In the genomic region with DNA sequence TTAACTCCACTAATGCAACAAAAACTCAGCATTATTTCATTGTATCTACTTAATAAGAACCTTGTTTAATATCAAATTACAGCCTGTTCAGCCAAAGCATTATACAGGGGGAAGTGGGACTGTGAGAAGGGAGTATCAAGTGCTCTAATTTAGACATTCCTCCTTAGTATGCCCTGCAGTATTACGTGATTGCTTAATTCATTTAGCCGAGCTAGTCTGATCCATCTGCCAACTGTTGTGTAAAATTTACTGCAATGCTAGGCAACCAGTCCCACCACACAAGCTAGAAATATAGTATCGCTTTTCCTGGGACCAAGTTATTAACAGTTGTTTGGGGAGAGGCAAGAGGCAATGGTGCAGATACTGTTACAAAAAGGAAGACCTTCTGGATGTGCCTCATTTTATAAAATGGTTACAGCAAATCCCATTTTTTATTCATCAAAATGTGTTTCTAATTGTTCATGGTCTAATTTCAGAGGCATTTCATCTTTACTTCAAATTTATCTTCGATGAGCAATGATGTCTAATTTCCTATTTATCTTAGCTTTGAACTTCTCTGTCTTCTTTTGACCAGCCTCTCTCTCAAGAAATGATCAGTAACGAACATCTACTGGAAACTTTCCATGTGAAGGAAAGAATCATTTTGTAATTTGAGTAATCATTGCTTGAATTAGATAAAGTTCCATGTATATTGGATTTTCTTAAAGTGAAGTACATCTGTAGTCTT, we compare ENCODE assay signal across 13 cellular contexts.
DNase-seq lines count a peak whose midpoint lies in the region; ATAC-seq and TF ChIP-seq lines count a peak whose summit lies in the region.
"Had no signal": no experiment of that assay in that cellular context is flagged by ENCODE, and none has a peak within 500 bp of the region (broad histone marks: within the 10 kb centered on the region; RNA-seq: fewer than 3 reads in every experiment).

No MANE protein-coding gene starts in this region.

- no peaks in the 10 kb centered on the region for H3K36me3 Mint-ChIP-seq in nephron (ENCODE audit: low read depth)
- no peaks in the 10 kb centered on the region for H3K36me3 Mint-ChIP-seq in stimulated activated memory B cell treated with anti-CD40 and anti-IgM and Interleukin-4, amounts not matched to agents 10 μg/mL and 1 μg/mL and 100 μg/mL, for 72 hours

- H3K27ac ChIP-seq in esophagus muscularis mucosa (replicated peaks in 1 of 4) = peak overlapping the region; percentile 70 to 79 (median 74)

- no peaks in the 10 kb centered on the region for H3K36me3 ChIP-seq in esophagus muscularis mucosa
- H3K36me3 ChIP-seq: HAP-1 had no signal

- peak overlapping the region in 1 of 4 donors; percentile 15 for H3K4me3 ChIP-seq in esophagus muscularis mucosa
- H3K4me3 ChIP-seq: HAP-1 had no signal

- no peaks in the 10 kb centered on the region for H3K9me3 ChIP-seq in esophagus muscularis mucosa
- H3K9me3 ChIP-seq: Caco-2, HAP-1 had no signal

- H3K27me3 Mint-ChIP-seq in nephron (ENCODE audit: low read depth) = no peaks in the 10 kb centered on the region
- peaks cover 8% of the 10 kb centered on the region for H3K27me3 Mint-ChIP-seq in stimulated activated memory B cell treated with anti-CD40 and anti-IgM and Interleukin-4, amounts not matched to agents 10 μg/mL and 1 μg/mL and 100 μg/mL, for 72 hours

- WGBS in esophagus muscularis mucosa = 21% methylated on average over 5 of the region's 5 CpGs

- H3K27ac Mint-ChIP-seq in nephron = peak overlapping the region; percentile 74 to 86 (median 85)
- no peak overlapping the region for H3K27ac Mint-ChIP-seq in stimulated activated memory B cell treated with anti-CD40 and anti-IgM and Interleukin-4, amounts not matched to agents 10 μg/mL and 1 μg/mL and 100 μg/mL, for 72 hours

- peaks cover 32% of the 10 kb centered on the region for H3K4me1 Mint-ChIP-seq in nephron
- no peaks in the 10 kb centered on the region for H3K4me1 Mint-ChIP-seq in stimulated activated memory B cell treated with anti-CD40 and anti-IgM and Interleukin-4, amounts not matched to agents 10 μg/mL and 1 μg/mL and 100 μg/mL, for 72 hours

- peaks cover 0 to 32% (median 24%) of the 10 kb centered on the region in 4 donors for H3K4me1 ChIP-seq in esophagus muscularis mucosa
- H3K4me1 ChIP-seq: Caco-2, HAP-1 had no signal

- no peaks in the 10 kb centered on the region for H3K9me3 Mint-ChIP-seq in nephron
- no peaks in the 10 kb centered on the region for H3K9me3 Mint-ChIP-seq in stimulated activated memory B cell treated with anti-CD40 and anti-IgM and Interleukin-4, amounts not matched to agents 10 μg/mL and 1 μg/mL and 100 μg/mL, for 72 hours

- ATAC-seq in GM18511 (IDR thresholded peaks at IDR 0.05; ENCODE audit: unreplicated experiment) = no peak
- no peak for ATAC-seq in stimulated activated memory B cell treated with anti-CD40 and anti-IgM and Interleukin-4, amounts not matched to agents 10 μg/mL and 1 μg/mL and 100 μg/mL, for 72 hours

- peak overlapping the region in 1 of 3 experiments; percentile 40 for H3K4me3 Mint-ChIP-seq in nephron
- no peak overlapping the region for H3K4me3 Mint-ChIP-seq in stimulated activated memory B cell treated with anti-CD40 and anti-IgM and Interleukin-4, amounts not matched to agents 10 μg/mL and 1 μg/mL and 100 μg/mL, for 72 hours

- intact Hi-C loops in esophagus muscularis mucosa (cut with DNase I) = no loop called here

- TF ChIP-seq CTCF in esophagus muscularis mucosa (IDR thresholded peaks at IDR 0.05) (no peak), nephron (IDR thresholded peaks at IDR 0.05; ENCODE audit: unreplicated experiment in 3 of 3) (no peak)

- H3K27me3 ChIP-seq in esophagus muscularis mucosa = no peaks in the 10 kb centered on the region

- DNase-seq in DMS 273 treated with DMSO at 0.1 percent for 48 hours (lab: John Stamatoyannopoulos, UW) = peak; percentile 86
- peak; percentile 47 for DNase-seq in NCI-H1694 treated with DMSO at 0.1 percent for 48 hours (lab: John Stamatoyannopoulos, UW)
- DNase-seq in esophagus muscularis mucosa (ENCODE audit: extremely low spot score) = no peak
- DNase-seq in activated CD8-positive, alpha-beta memory T cell treated with anti-CD3 and anti-CD28 coated beads for 24 hours = no peak
- no peak for DNase-seq in NCI-H1417 treated with DMSO at 0.1 percent for 48 hours (lab: John Stamatoyannopoulos, UW)
- DNase-seq: Caco-2; central memory CD4-positive, alpha-beta T cell; NCI-H510A treated with DMSO at 0.1 percent for 48 hours; T-helper 2 cell had no signal

- TF ChIP-seq EP300 in esophagus muscularis mucosa (IDR thresholded peaks at IDR 0.05) = no peak

- no peak for TF ChIP-seq POLR2A in esophagus muscularis mucosa (IDR thresholded peaks at IDR 0.05; ENCODE audit: low read depth)

Comparison
In these comparisons a context has a peak if more than half of its experiments do, and no peak if none do; other contexts are left out.
1. DNase-seq: peak in DMS 273 treated with DMSO at 0.1 percent for 48 hours (single experiment) and NCI-H1694 treated with DMSO at 0.1 percent for 48 hours (single experiment); none in esophagus muscularis mucosa (single experiment), activated CD8-positive, alpha-beta memory T cell treated with anti-CD3 and anti-CD28 coated beads for 24 hours (single experiment) and NCI-H1417 treated with DMSO at 0.1 percent for 48 hours (single experiment).